Comparison of ENCODE assay signal across 26 cellular contexts in genomic region chr6:54173084-54173483, GRCh38.
DNase-seq lines count a peak whose midpoint lies in the region; ATAC-seq and TF ChIP-seq lines count a peak whose summit lies in the region.
"Had no signal": no experiment of that assay in that cellular context is flagged by ENCODE, and none has a peak within 500 bp of the region (broad histone marks: within the 10 kb centered on the region; RNA-seq: fewer than 3 reads in every experiment).

No MANE protein-coding gene starts in this region.

- H3K36me3 Mint-ChIP-seq in naive thymus-derived CD4-positive, alpha-beta T cell = no peaks in the 10 kb centered on the region
- H3K36me3 Mint-ChIP-seq: activated naive CD8-positive, alpha-beta T cell had no signal

- TF ChIP-seq CTCF in RWPE2 (IDR thresholded peaks at IDR 0.05; ENCODE audit: poor library complexity, severe bottlenecking) (no peak), fibroblast of the aortic adventitia (IDR thresholded peaks at IDR 0.05; ENCODE audit: insufficient read depth, low read length) (no peak)

- intact Hi-C loops in naive thymus-derived CD4-positive, alpha-beta T cell (cut with micrococcal nuclease) = no loop called here

- no peak overlapping the region for H3K27ac ChIP-seq in RWPE2 (ENCODE audit: poor library complexity, severe bottlenecking)
- no peak overlapping the region for H3K27ac ChIP-seq in naive thymus-derived CD4-positive, alpha-beta T cell (ENCODE audit: low read depth, low read length)
- H3K27ac ChIP-seq: BLaER1 treated with 17β-estradiol and CSF1 and Interleukin-3, amounts not matched to agents 10 nM and 100 nM; lower lobe of right lung; parathyroid adenoma; right atrium auricular region had no signal

- H3K9me3 Mint-ChIP-seq in naive thymus-derived CD4-positive, alpha-beta T cell = peaks cover 0 to 27% (median 3%) of the 10 kb centered on the region in 11 donors
- H3K9me3 Mint-ChIP-seq: activated CD8-positive, alpha-beta T cell treated with anti-CD3 and anti-CD28 coated beads for 36 hours had no signal

- DNase-seq in ACHN (peak; percentile 4), GM04503 (ENCODE audit: low read depth) (peak; percentile 3), RWPE2 (ENCODE audit: low spot score) (no peak), fibroblast of the aortic adventitia (ENCODE audit: low read depth) (peak; percentile 4), NCI-H1092 treated with DMSO at 0.1 percent for 48 hours (lab: John Stamatoyannopoulos, UW) (no peak), nucleus accumbens (lab: John Stamatoyannopoulos, UW) (no peak)
- DNase-seq in naive thymus-derived CD4-positive, alpha-beta T cell = no peak
- DNase-seq: activated CD8-positive, alpha-beta T cell treated with anti-CD3 and anti-CD28 coated beads for 36 hours; aorta; caudate nucleus; DMS53; glutamatergic neuron; Karpas-422; lower lobe of right lung; NCI-H1694; NCI-H2171; NCI-H524; nephron progenitor cell; stimulated activated CD4-positive, alpha-beta T cell treated with anti-CD3 and anti-CD28 coated beads, Interleukin-2, amount 100 ng/mL, for 48 hours; trophoblast cell had no signal

- H3K4me3 ChIP-seq in RWPE2 (ENCODE audit: severe bottlenecking) = no peak overlapping the region
- H3K4me3 ChIP-seq in fibroblast of the aortic adventitia (ENCODE audit: low read depth, low read length) = no peak overlapping the region
- no peak overlapping the region for H3K4me3 ChIP-seq in naive thymus-derived CD4-positive, alpha-beta T cell (ENCODE audit: low read length)
- H3K4me3 ChIP-seq: BLaER1 treated with 17β-estradiol and CSF1 and Interleukin-3, amounts not matched to agents 10 nM and 100 nM; lower lobe of right lung; right atrium auricular region had no signal

- no peaks in the 10 kb centered on the region for H3K4me1 ChIP-seq in RWPE2 (ENCODE audit: insufficient read depth, poor library complexity, severe bottlenecking)
- no peaks in the 10 kb centered on the region for H3K4me1 ChIP-seq in naive thymus-derived CD4-positive, alpha-beta T cell (ENCODE audit: control insufficient read depth in 2 of 2, insufficient read depth in 2 of 2, low read length in 2 of 2)
- H3K4me1 ChIP-seq: BLaER1 treated with 17β-estradiol and CSF1 and Interleukin-3, amounts not matched to agents 10 nM and 100 nM; lower lobe of right lung; parathyroid adenoma; right atrium auricular region had no signal

- POLR2A ChIA-PET in naive thymus-derived CD4-positive, alpha-beta T cell (lab: Charles Lee) = no interaction called here

- no peaks in the 10 kb centered on the region for H3K9me3 ChIP-seq in RWPE2 (ENCODE audit: severe bottlenecking)
- no peaks in the 10 kb centered on the region for H3K9me3 ChIP-seq in naive thymus-derived CD4-positive, alpha-beta T cell (ENCODE audit: control insufficient read depth in 2 of 3, low read length in 3 of 3)
- H3K9me3 ChIP-seq: lower lobe of right lung had no signal

- no peaks in the 10 kb centered on the region for H3K36me3 ChIP-seq in RWPE2 (ENCODE audit: low read depth)
- H3K36me3 ChIP-seq in naive thymus-derived CD4-positive, alpha-beta T cell (ENCODE audit: control insufficient read depth in 2 of 3, insufficient read depth in 3 of 3, low read length in 3 of 3) = no peaks in the 10 kb centered on the region
- H3K36me3 ChIP-seq: BLaER1 treated with 17β-estradiol and CSF1 and Interleukin-3, amounts not matched to agents 10 nM and 100 nM; lower lobe of right lung had no signal

- no peak overlapping the region for H3K27ac Mint-ChIP-seq in naive thymus-derived CD4-positive, alpha-beta T cell
- H3K27ac Mint-ChIP-seq: activated CD8-positive, alpha-beta T cell treated with anti-CD3 and anti-CD28 coated beads for 36 hours; activated naive CD8-positive, alpha-beta T cell; nephron progenitor cell had no signal

- no peak overlapping the region for H3K4me3 Mint-ChIP-seq in naive thymus-derived CD4-positive, alpha-beta T cell
- H3K4me3 Mint-ChIP-seq: activated CD8-positive, alpha-beta T cell treated with anti-CD3 and anti-CD28 coated beads for 36 hours; activated naive CD8-positive, alpha-beta T cell; nephron progenitor cell had no signal

- in situ Hi-C loops in ACHN (cut with HindIII; ENCODE audit: low pct_ligation_motif_present, low pct_unique_long_range_greater_than_20kb, low sequenced_read_pairs) = no loop called here

- H3K4me1 Mint-ChIP-seq in naive thymus-derived CD4-positive, alpha-beta T cell = no peaks in the 10 kb centered on the region
- H3K4me1 Mint-ChIP-seq: nephron progenitor cell had no signal

- ATAC-seq in RWPE2 (ENCODE audit: low read depth) (peak; percentile 54; the same call in 2 of the 3 replicates), HG03025 (IDR thresholded peaks at IDR 0.05; ENCODE audit: low FRiP score, unreplicated experiment) (no peak)
- ATAC-seq in naive thymus-derived CD4-positive, alpha-beta T cell = no peak
- ATAC-seq: activated CD4-positive, CD25-positive, alpha-beta regulatory T cell treated with anti-CD3 and anti-CD28 coated beads, Interleukin-2, amount 50 U/mL, for 24 hours; activated CD8-positive, alpha-beta T cell treated with anti-CD3 and anti-CD28 coated beads for 36 hours; lower lobe of right lung had no signal

- no peaks in the 10 kb centered on the region for H3K27me3 Mint-ChIP-seq in naive thymus-derived CD4-positive, alpha-beta T cell
- H3K27me3 Mint-ChIP-seq: activated CD8-positive, alpha-beta T cell treated with anti-CD3 and anti-CD28 coated beads for 36 hours; activated naive CD8-positive, alpha-beta T cell had no signal

- CTCF ChIA-PET in naive thymus-derived CD4-positive, alpha-beta T cell (lab: Charles Lee) = no interaction called here

- no peaks in the 10 kb centered on the region for H3K27me3 ChIP-seq in RWPE2 (ENCODE audit: insufficient read depth, poor library complexity, severe bottlenecking)
- no peaks in the 10 kb centered on the region for H3K27me3 ChIP-seq in naive thymus-derived CD4-positive, alpha-beta T cell (ENCODE audit: control insufficient read depth in 2 of 2, insufficient read depth in 2 of 2, low read length in 2 of 2)
- H3K27me3 ChIP-seq: BLaER1 treated with 17β-estradiol and CSF1 and Interleukin-3, amounts not matched to agents 10 nM and 100 nM; right atrium auricular region had no signal

Comparison
In these comparisons a context has a peak if more than half of its experiments do, and no peak if none do; other contexts are left out.
1. DNase-seq: peak in ACHN (single experiment), GM04503 (single experiment) and fibroblast of the aortic adventitia (single experiment); none in RWPE2 (single experiment), naive thymus-derived CD4-positive, alpha-beta T cell (0 of 9), NCI-H1092 treated with DMSO at 0.1 percent for 48 hours (single experiment) and nucleus accumbens (0 of 56).